Comparison of ENCODE assay signal across 16 cellular contexts in the genomic region with DNA sequence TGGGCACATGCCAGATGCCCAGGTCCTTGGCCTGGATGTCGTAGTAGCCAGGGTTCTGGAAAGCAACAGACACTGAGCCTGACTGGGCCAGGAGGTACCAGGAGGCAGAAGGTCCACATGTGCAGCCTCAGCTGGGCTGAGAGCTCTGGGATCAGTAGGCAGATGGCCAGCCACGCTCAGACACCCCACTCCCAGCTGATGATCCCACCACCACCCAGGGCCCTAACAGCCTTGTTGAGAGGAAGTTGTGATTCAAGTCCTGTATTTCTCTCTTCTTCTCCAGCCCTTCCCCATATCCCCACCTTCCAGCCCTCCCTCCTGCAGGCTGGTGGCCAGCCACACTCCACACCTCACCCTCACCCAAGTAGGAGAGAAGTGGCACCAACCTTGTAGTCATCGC. TPM values are rescaled to one million over a fixed set of nuclear protein-coding genes. Genes with fewer than 3 reads are reported as not detected.
DNase-seq lines count a peak whose midpoint lies in the region; ATAC-seq and TF ChIP-seq lines count a peak whose summit lies in the region.
"Had no signal": no experiment of that assay in that cellular context is flagged by ENCODE, and none has a peak within 500 bp of the region (broad histone marks: within the 10 kb centered on the region; RNA-seq: fewer than 3 reads in every experiment).

No MANE protein-coding gene starts in this region.

- no peak overlapping the region for H2BK12ac ChIP-seq in mesenchymal stem cell (ENCODE audit: low read length in 2 of 2)

- no peak overlapping the region for H2BK120ac ChIP-seq in mesenchymal stem cell (ENCODE audit: low read depth, low read length)

- TF ChIP-seq POLR2A in upper lobe of left lung (IDR thresholded peaks at IDR 0.05) = no peak

- no peak overlapping the region for H2BK5ac ChIP-seq in mesenchymal stem cell (ENCODE audit: low read depth, low read length, poor library complexity, severe bottlenecking)

- H3K27ac Mint-ChIP-seq in activated naive CD4-positive, alpha-beta T cell treated with anti-CD3 and anti-CD28 coated beads, Interleukin-2, amount 50 U/mL, for 24 hours = peak overlapping the region; percentile 17
- H3K27ac Mint-ChIP-seq in activated naive CD4-positive, alpha-beta T cell treated with anti-CD3 and anti-CD28 coated beads, Interleukin-2, amount 50 U/mL, for 72 hours = no peak overlapping the region

- no peak for TF ChIP-seq CTCF in upper lobe of left lung (IDR thresholded peaks at IDR 0.05)

- H3K79me1 ChIP-seq in mesenchymal stem cell (replicated peaks; ENCODE audit: low read length, poor library complexity, severe bottlenecking) = no peaks in the 10 kb centered on the region

- H3K4me1 ChIP-seq in HUES6 (ENCODE audit: control insufficient read depth, insufficient read depth, low read length) (peaks cover 53% of the 10 kb centered on the region), mesenchymal stem cell (ENCODE audit: control insufficient read depth, insufficient read depth, low read depth, low read length) (no peaks in the 10 kb centered on the region), upper lobe of left lung (no peaks in the 10 kb centered on the region), aorta (ENCODE audit: control insufficient read depth in 1 of 2, insufficient read depth in 2 of 2, low read length in 2 of 2) (no peaks in the 10 kb centered on the region)

- no peak overlapping the region for H2BK15ac ChIP-seq in mesenchymal stem cell (ENCODE audit: low read depth, poor library complexity, severe bottlenecking)

- no peak overlapping the region for H3K14ac ChIP-seq in mesenchymal stem cell (ENCODE audit: low read length in 2 of 2)

- H3K23ac ChIP-seq in mesenchymal stem cell (ENCODE audit: low read length in 2 of 2) = no peak overlapping the region

- H3K4ac ChIP-seq in mesenchymal stem cell (ENCODE audit: low read depth in 1 of 2, low read length in 2 of 2) = no peak overlapping the region

- H3K36me3 ChIP-seq in HUES6 (ENCODE audit: control insufficient read depth, insufficient read depth, low read length) = no peaks in the 10 kb centered on the region
- H3K36me3 ChIP-seq in mesenchymal stem cell (ENCODE audit: control insufficient read depth in 1 of 2, insufficient read depth in 2 of 2, low read depth in 1 of 2, low read length in 2 of 2) = no peaks in the 10 kb centered on the region
- H3K36me3 ChIP-seq in upper lobe of left lung = no peaks in the 10 kb centered on the region
- no peaks in the 10 kb centered on the region for H3K36me3 ChIP-seq in aorta (ENCODE audit: control insufficient read depth in 1 of 2, insufficient read depth in 2 of 2, low read length in 1 of 2)
- H3K36me3 ChIP-seq in MG63 = no peaks in the 10 kb centered on the region

- no peak for DNase-seq in activated naive CD4-positive, alpha-beta T cell treated with anti-CD3 and anti-CD28 coated beads, Interleukin-2, amount 50 U/mL, for 72 hours (ENCODE audit: low spot score in 2 of 2)
- DNase-seq in mesenchymal stem cell (no peak), upper lobe of left lung (no peak), aorta (no peak), MG63 (no peak)
- DNase-seq: DMS79 treated with DMSO at 0.1 percent for 48 hours, NCI-H1105 treated with DMSO at 0.1 percent for 48 hours, NCI-H2081 treated with DMSO at 0.1 percent for 48 hours, NCI-H510A had no signal

- H3K27ac ChIP-seq in HUES6 (ENCODE audit: low read depth, low read length) (no peak overlapping the region; the same call in 1 of the 2 replicates), mesenchymal stem cell (ENCODE audit: low read length, poor library complexity, severe bottlenecking) (no peak overlapping the region), upper lobe of left lung (peak overlapping the region in 2 of 4 donors; percentile 56 to 70), aorta (ENCODE audit: low read depth in 1 of 2, low read length in 2 of 2) (no peak overlapping the region)

- peak overlapping the region; percentile 25 for H3K9ac ChIP-seq in HUES6 (ENCODE audit: low read length)
- H3K9ac ChIP-seq in mesenchymal stem cell (ENCODE audit: low read length) = no peak overlapping the region

- peaks cover 12% of the 10 kb centered on the region for H3K4me1 Mint-ChIP-seq in activated naive CD4-positive, alpha-beta T cell treated with anti-CD3 and anti-CD28 coated beads, Interleukin-2, amount 50 U/mL, for 24 hours

- H3K4me3 ChIP-seq in HUES6 (ENCODE audit: low read depth, low read length) (no peak overlapping the region), mesenchymal stem cell (ENCODE audit: insufficient read depth in 1 of 2, low read depth in 1 of 2, low read length in 2 of 2) (no peak overlapping the region), upper lobe of left lung (peak overlapping the region in 3 of 4 donors; percentile 0 to 22 (median 9)), aorta (ENCODE audit: low read length in 2 of 2) (no peak overlapping the region), MG63 (no peak overlapping the region)
- H3K4me3 ChIP-seq: K562 had no signal

- peak overlapping the region; percentile 11 for H2AK5ac ChIP-seq in mesenchymal stem cell (ENCODE audit: low read length, severe bottlenecking)

- 88% methylated on average over 3 of the region's 3 CpGs for whole genome bisulfite sequencing in mesenchymal stem cell
- 85 to 88% methylated on average over 3 of the region's 3 CpGs for WGBS in upper lobe of left lung, 2 donors
- WGBS in aorta, 2 donors = 87 to 91% methylated on average over 3 of the region's 3 CpGs

- H3K9me3 Mint-ChIP-seq in activated naive CD4-positive, alpha-beta T cell treated with anti-CD3 and anti-CD28 coated beads, Interleukin-2, amount 50 U/mL, for 24 hours = no peaks in the 10 kb centered on the region
- H3K9me3 Mint-ChIP-seq in activated naive CD4-positive, alpha-beta T cell treated with anti-CD3 and anti-CD28 coated beads, Interleukin-2, amount 50 U/mL, for 72 hours = no peaks in the 10 kb centered on the region
- H3K9me3 Mint-ChIP-seq: CD8-positive, alpha-beta memory T cell had no signal

- ATAC-seq in activated naive CD4-positive, alpha-beta T cell treated with anti-CD3 and anti-CD28 coated beads, Interleukin-2, amount 50 U/mL, for 72 hours = no peak
- ATAC-seq in upper lobe of left lung (ENCODE audit: low FRiP score in 2 of 2) = peak; percentile 10 to 37
- no peak for ATAC-seq in aorta (ENCODE audit: low FRiP score)

- no peaks in the 10 kb centered on the region for H3K9me3 ChIP-seq in HUES6 (ENCODE audit: control insufficient read depth, insufficient read depth, low read depth, low read length)
- H3K9me3 ChIP-seq in mesenchymal stem cell (ENCODE audit: control insufficient read depth, low read length) = no peaks in the 10 kb centered on the region
- H3K9me3 ChIP-seq in upper lobe of left lung = no peaks in the 10 kb centered on the region
- H3K9me3 ChIP-seq in aorta (ENCODE audit: control insufficient read depth, low read length) = no peaks in the 10 kb centered on the region
- no peaks in the 10 kb centered on the region for H3K9me3 ChIP-seq in MG63

- H4K8ac ChIP-seq in mesenchymal stem cell (ENCODE audit: low read length) = no peak overlapping the region

- H3K4me2 ChIP-seq in mesenchymal stem cell (ENCODE audit: low read length, poor library complexity, severe bottlenecking) = no peak overlapping the region

- no peak overlapping the region for H2AFZ ChIP-seq in mesenchymal stem cell (ENCODE audit: low read depth, low read length)

- H4K91ac ChIP-seq in mesenchymal stem cell (ENCODE audit: low read length) = no peak overlapping the region

- H3K36me3 Mint-ChIP-seq in activated naive CD4-positive, alpha-beta T cell treated with anti-CD3 and anti-CD28 coated beads, Interleukin-2, amount 50 U/mL, for 24 hours = no peaks in the 10 kb centered on the region
- no peaks in the 10 kb centered on the region for H3K36me3 Mint-ChIP-seq in activated naive CD4-positive, alpha-beta T cell treated with anti-CD3 and anti-CD28 coated beads, Interleukin-2, amount 50 U/mL, for 72 hours
- H3K36me3 Mint-ChIP-seq: CD8-positive, alpha-beta memory T cell had no signal

- intact Hi-C loops in aorta (cut with DNase I) = loop anchor here in 1 of 2 donors (1.0 to 10.0 kb wide), 2 partner anchors 117 to 226 kb away; no protein-coding TSS in a partner anchor

- TF ChIP-seq EP300 in upper lobe of left lung (IDR thresholded peaks at IDR 0.05) = no peak

- H3K27me3 ChIP-seq in HUES6 (ENCODE audit: control insufficient read depth, insufficient read depth, low read length) = no peaks in the 10 kb centered on the region
- peaks cover 3 to 34% of the 10 kb centered on the region in 2 experiments for H3K27me3 ChIP-seq in mesenchymal stem cell (ENCODE audit: control insufficient read depth in 1 of 2, insufficient read depth in 1 of 2, low read length in 2 of 2)
- no peaks in the 10 kb centered on the region for H3K27me3 ChIP-seq in upper lobe of left lung
- H3K27me3 ChIP-seq in aorta (ENCODE audit: control insufficient read depth in 1 of 2, insufficient read depth in 2 of 2, low read length in 1 of 2) = no peaks in the 10 kb centered on the region
- H3K27me3 ChIP-seq in MG63 = no peaks in the 10 kb centered on the region

- no peaks in the 10 kb centered on the region for H3K27me3 Mint-ChIP-seq in activated naive CD4-positive, alpha-beta T cell treated with anti-CD3 and anti-CD28 coated beads, Interleukin-2, amount 50 U/mL, for 24 hours
- H3K27me3 Mint-ChIP-seq: CD8-positive, alpha-beta memory T cell had no signal

- no peak overlapping the region for H3K4me3 Mint-ChIP-seq in activated naive CD4-positive, alpha-beta T cell treated with anti-CD3 and anti-CD28 coated beads, Interleukin-2, amount 50 U/mL, for 24 hours
- H3K4me3 Mint-ChIP-seq: CD8-positive, alpha-beta memory T cell had no signal

- no peak overlapping the region for H3K18ac ChIP-seq in mesenchymal stem cell (ENCODE audit: low read depth in 1 of 2, low read length in 2 of 2)

RNA-seq across cellular contexts. Expression of gene ITLN2, which starts 4.0 kb away (rescaled TPM):
- not detected for total RNA-seq in activated naive CD4-positive, alpha-beta T cell treated with anti-CD3 and anti-CD28 coated beads, Interleukin-2, amount 50 U/mL, for 72 hours
- polyA plus RNA-seq in mesenchymal stem cell (2013, experiment 1 of 2) = not detected
- not detected for polyA plus RNA-seq in mesenchymal stem cell (2013, experiment 2 of 2)
- total RNA-seq in upper lobe of left lung (10 to 100 TPM; 21.4 to 63.8 (median 38.8) TPM), aorta (not detected)
- polyA plus RNA-seq in aorta = 1 to 10 TPM; 4.5 to 5.5 TPM
- total RNA-seq in MG63 (2014; rRNA removed; shearing (Covaris generic); ENCODE audit: low replicate concordance) = not detected in 2 replicates
- total RNA-seq: A172; CD8-positive, alpha-beta memory T cell; H4; K562 had no signal
- polyA plus RNA-seq: BJ; CD8-positive, alpha-beta memory T cell; K562 had no signal

Comparison
In these comparisons a context has a peak if more than half of its experiments do, and no peak if none do; other contexts are left out.
1. ATAC-seq: peak in upper lobe of left lung (2 of 2); none in activated naive CD4-positive, alpha-beta T cell treated with anti-CD3 and anti-CD28 coated beads, Interleukin-2, amount 50 U/mL, for 72 hours (0 of 2) and aorta (single experiment).
2. H3K4me3 ChIP-seq: peak in upper lobe of left lung (3 of 4); none in HUES6 (single experiment), mesenchymal stem cell (0 of 2), aorta (0 of 2) and MG63 (single experiment).
3. RNA of gene ITLN2, which starts 4.0 kb away (total RNA-seq): 21.4 to 63.8 TPM in upper lobe of left lung; not detected in activated naive CD4-positive, alpha-beta T cell treated with anti-CD3 and anti-CD28 coated beads, Interleukin-2, amount 50 U/mL, for 72 hours, not detected in aorta and not detected in MG63; every median in the first group is over 10 times any median in the second.